31 cellular contexts compared by ENCODE assay signal in the genomic region with DNA sequence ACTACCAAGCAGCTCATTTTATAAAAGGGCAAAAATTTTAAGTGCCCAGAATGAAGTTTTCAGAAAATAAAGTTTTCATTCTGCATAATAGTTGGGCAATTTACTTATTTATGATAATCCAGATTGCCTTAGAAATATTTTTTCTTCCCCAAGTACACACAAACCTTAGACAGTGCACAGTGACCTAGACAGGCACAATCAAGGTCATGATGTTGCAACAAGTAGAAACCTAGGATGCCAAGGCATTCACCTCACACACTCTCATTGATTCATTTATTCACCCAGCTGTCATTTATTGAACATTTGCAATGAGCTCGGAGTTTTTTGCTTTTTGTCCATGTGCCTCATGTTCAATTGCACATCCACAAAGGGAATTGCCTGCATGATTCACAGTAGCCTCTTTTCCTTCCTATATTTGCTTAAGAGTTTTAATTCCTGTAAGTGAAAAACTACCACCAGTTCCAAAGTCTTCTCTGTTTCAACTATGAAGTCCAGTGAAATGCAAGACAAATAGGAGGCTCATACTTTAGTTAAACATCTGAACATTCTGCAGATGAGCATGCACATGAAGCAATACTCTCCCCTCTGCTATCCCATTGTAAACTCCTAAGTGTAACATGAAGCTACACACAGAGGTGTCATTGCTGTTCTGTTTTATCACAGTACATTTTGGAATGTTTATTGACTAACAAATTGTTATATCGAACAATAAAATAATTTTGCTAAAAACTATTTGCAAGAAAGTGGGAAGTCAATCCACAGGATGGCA.
DNase-seq lines count a peak whose midpoint lies in the region; ATAC-seq, FAIRE-seq and TF ChIP-seq lines count a peak whose summit lies in the region.
"Had no signal": no experiment of that assay in that cellular context is flagged by ENCODE, and none has a peak within 500 bp of the region (broad histone marks: within the 10 kb centered on the region; RNA-seq: fewer than 3 reads in every experiment).

No MANE protein-coding gene starts in this region.

- CTCF ChIA-PET in HepG2 (lab: Yijun Ruan, JAX; ENCODE audit: low intra/inter-chr PET ratio, low total read pairs), result no interaction called here

- POLR2A ChIA-PET in HepG2 (lab: Yijun Ruan, JAX), result no interaction called here

- H3K9me3 ChIP-seq in HepG2 (ENCODE audit: low read length) (no peaks in the 10 kb centered on the region; the same call in 1 of the 2 replicates), right lobe of liver (no peaks in the 10 kb centered on the region), hepatocyte (ENCODE audit: low read depth) (no peaks in the 10 kb centered on the region), stomach (peaks cover 0 to 4% (median 1%) of the 10 kb centered on the region in 4 donors)
- H3K9me3 ChIP-seq: A549, BE2C had no signal

- H3K4me3 ChIP-seq in HepG2 (replicated peaks in 1 of 3; ENCODE audit: insufficient read depth in 1 of 3, low read depth in 2 of 3, low read length in 3 of 3) (no peak overlapping the region), right lobe of liver (no peak overlapping the region), hepatocyte (no peak overlapping the region), stomach (no peak overlapping the region)
- H3K4me3 ChIP-seq: A549; BLaER1; BLaER1 treated with 17β-estradiol and CSF1 and Interleukin-3, amounts not matched to agents 10 nM and 100 nM had no signal

- BruUV-seq in HepG2 (replicated peaks; lab: Mats Ljungman, UMichigan), result no TSS peak

- TF ChIP-seq CTCF in HepG2 (CRISPR knock-in tag; IDR thresholded peaks at IDR 0.05) (no peak), right lobe of liver (IDR thresholded peaks at IDR 0.05) (no peak), hepatocyte (IDR thresholded peaks at IDR 0.05; ENCODE audit: poor library complexity) (no peak), stomach (IDR thresholded peaks at IDR 0.05) (no peak)

- H3K9ac ChIP-seq in HepG2 (ENCODE audit: insufficient read depth, low read depth, low read length), result no peak overlapping the region
- H3K9ac ChIP-seq: BLaER1; BLaER1 treated with 17β-estradiol and CSF1 and Interleukin-3, amounts not matched to agents 10 nM and 100 nM had no signal

- TF ChIP-seq POLR2A in HepG2 (IDR thresholded peaks at IDR 0.05; ENCODE audit: insufficient read depth in 1 of 2, low read depth in 2 of 2, low read length in 2 of 2) (no peak), right lobe of liver (IDR thresholded peaks at IDR 0.05) (no peak), stomach (IDR thresholded peaks at IDR 0.05) (no peak)

- H3K27me3 ChIP-seq in HepG2 (ENCODE audit: control insufficient read depth in 1 of 2, insufficient read depth in 2 of 2, low read length in 2 of 2), result no peaks in the 10 kb centered on the region
- no peaks in the 10 kb centered on the region for H3K27me3 ChIP-seq in right lobe of liver
- H3K27me3 ChIP-seq in hepatocyte, result no peaks in the 10 kb centered on the region
- no peaks in the 10 kb centered on the region for H3K27me3 ChIP-seq in stomach
- H3K27me3 ChIP-seq: BE2C; BLaER1; BLaER1 treated with 17β-estradiol and CSF1 and Interleukin-3, amounts not matched to agents 10 nM and 100 nM had no signal

- TF ChIP-seq EP300 in HepG2 (IDR thresholded peaks at IDR 0.05; ENCODE audit: low read depth in 2 of 2, low read length in 2 of 2) (peak in 1 of 2 experiments; percentile 4; a peak in 1 of 4 replicates), HepG2 (CRISPR knock-in tag; IDR thresholded peaks at IDR 0.05; ENCODE audit: borderline replicate concordance) (no peak), stomach (IDR thresholded peaks at IDR 0.05) (no peak)

- intact Hi-C loops in HepG2 (cut with micrococcal nuclease; ENCODE audit: unreplicated experiment), result no loop called here
- intact Hi-C loops in right lobe of liver (cut with DNase I), result no loop called here
- intact Hi-C loops in stomach (cut with DNase I; ENCODE audit: low total_unique reads), result no loop called here

- H3K4me1 ChIP-seq in HepG2 (ENCODE audit: insufficient read depth, low read length) (peaks cover 18% of the 10 kb centered on the region), right lobe of liver (no peaks in the 10 kb centered on the region), hepatocyte (ENCODE audit: insufficient read depth) (no peaks in the 10 kb centered on the region), stomach (no peaks in the 10 kb centered on the region)
- H3K4me1 ChIP-seq: A549, BE2C, BLaER1, Caco-2 had no signal

- H3K79me2 ChIP-seq in HepG2 (ENCODE audit: insufficient read depth, low read length), result no peaks in the 10 kb centered on the region
- H3K79me2 ChIP-seq in hepatocyte, result no peaks in the 10 kb centered on the region

- no peak for FAIRE-seq in HepG2 (lab: Jason Lieb, UNC)
- FAIRE-seq: A204.1, A549, D721Med had no signal

- H3K36me3 ChIP-seq in HepG2 (replicated peaks in 1 of 2; ENCODE audit: control insufficient read depth in 1 of 2, insufficient read depth in 2 of 2, low read length in 2 of 2) (no peaks in the 10 kb centered on the region), right lobe of liver (no peaks in the 10 kb centered on the region), hepatocyte (replicated peaks; ENCODE audit: insufficient read depth, low read depth) (no peaks in the 10 kb centered on the region), stomach (no peaks in the 10 kb centered on the region)
- H3K36me3 ChIP-seq: BE2C; BLaER1; BLaER1 treated with 17β-estradiol and CSF1 and Interleukin-3, amounts not matched to agents 10 nM and 100 nM had no signal

- TF ChIP-seq RAD21 in HepG2 (CRISPR knock-in tag; IDR thresholded peaks at IDR 0.05), result no peak

- H3K27ac ChIP-seq in HepG2 (ENCODE audit: extremely low read length, insufficient read depth, low read length) (no peak overlapping the region), right lobe of liver (no peak overlapping the region), hepatocyte (no peak overlapping the region), stomach (no peak overlapping the region)
- H3K27ac ChIP-seq: 22Rv1; A549; BLaER1; BLaER1 treated with 17β-estradiol and CSF1 and Interleukin-3, amounts not matched to agents 10 nM and 100 nM; C4-2B had no signal

- ATAC-seq in HepG2 (peak; percentile 86), right lobe of liver (no peak)
- ATAC-seq: A549; CD8-positive, alpha-beta T cell had no signal

- in situ Hi-C loops in HepG2 (cut with HindIII; ENCODE audit: extremely low pct_ligation_motif_present, low pct_unique_long_range_greater_than_20kb), result no loop called here

- H3K4me2 ChIP-seq in HepG2 (ENCODE audit: low read depth, low read length) (no peak overlapping the region), hepatocyte (no peak overlapping the region)
- H3K4me2 ChIP-seq: A549, BLaER1 had no signal

- H3K9me2 ChIP-seq in hepatocyte (replicated peaks; ENCODE audit: insufficient read depth), result no peaks in the 10 kb centered on the region

- DNase-seq in HepG2 (ENCODE audit: low spot score) (peak; percentile 42), right lobe of liver (no peak), hepatocyte (ENCODE audit: low spot score) (peak; percentile 7), stomach (no peak)
- DNase-seq: 8988T; ACHN; AML-193; BE2C; C1 segment of cervical spinal cord; Caco-2; Calu3; CD4-positive, alpha-beta memory T cell; CD4-positive, alpha-beta T cell; CD4-positive, CD25-positive, alpha-beta regulatory T cell; CD8-positive, alpha-beta memory T cell; CD8-positive, alpha-beta T cell; COR-L47; DMS 273 treated with DMSO at 0.1 percent for 48 hours; DMS153; DMS53; DMS79; DMS79 treated with DMSO at 0.1 percent for 48 hours; DND-41; EL had no signal

- H4K20me1 ChIP-seq in HepG2 (ENCODE audit: insufficient read depth, low read length), result no peaks in the 10 kb centered on the region
- no peaks in the 10 kb centered on the region for H4K20me1 ChIP-seq in hepatocyte (ENCODE audit: insufficient read depth, poor library complexity, severe bottlenecking)
- H4K20me1 ChIP-seq: BLaER1; BLaER1 treated with 17β-estradiol and CSF1 and Interleukin-3, amounts not matched to agents 10 nM and 100 nM had no signal

- H2AFZ ChIP-seq in HepG2 (ENCODE audit: low read length), result no peak overlapping the region
- H2AFZ ChIP-seq in hepatocyte, result no peak overlapping the region

- 8% methylated on average over 2 of the region's 2 CpGs for whole genome bisulfite sequencing in HepG2 (ENCODE audit: low lambda C conversion rate)
- 44% methylated on average over 2 of the region's 2 CpGs for WGBS in right lobe of liver (ENCODE audit: insufficient coverage, low coverage, low lambda C conversion rate, missing lambda C conversion rate)
- 75% methylated on average over 2 of the region's 2 CpGs for WGBS in hepatocyte (ENCODE audit: low lambda C conversion rate, missing lambda C conversion rate)
- WGBS in stomach, 5 donors, result 83 to 94% (median 86%) methylated on average over 2 of the region's 2 CpGs

TF ChIP-seq in HepG2, 621 proteins besides CTCF, POLR2A, EP300 and RAD21 (continues in another document):
- TF ChIP-seq ZNF530 (CRISPR knock-in tag; IDR thresholded peaks at IDR 0.05; ENCODE audit: low read depth) (no peak), ZMYM3 (CRISPR knock-in tag; IDR thresholded peaks at IDR 0.05) (no peak), ZNF800 (CRISPR knock-in tag; IDR thresholded peaks at IDR 0.05) (no peak)
- TF ChIP-seq, protein P1, sequence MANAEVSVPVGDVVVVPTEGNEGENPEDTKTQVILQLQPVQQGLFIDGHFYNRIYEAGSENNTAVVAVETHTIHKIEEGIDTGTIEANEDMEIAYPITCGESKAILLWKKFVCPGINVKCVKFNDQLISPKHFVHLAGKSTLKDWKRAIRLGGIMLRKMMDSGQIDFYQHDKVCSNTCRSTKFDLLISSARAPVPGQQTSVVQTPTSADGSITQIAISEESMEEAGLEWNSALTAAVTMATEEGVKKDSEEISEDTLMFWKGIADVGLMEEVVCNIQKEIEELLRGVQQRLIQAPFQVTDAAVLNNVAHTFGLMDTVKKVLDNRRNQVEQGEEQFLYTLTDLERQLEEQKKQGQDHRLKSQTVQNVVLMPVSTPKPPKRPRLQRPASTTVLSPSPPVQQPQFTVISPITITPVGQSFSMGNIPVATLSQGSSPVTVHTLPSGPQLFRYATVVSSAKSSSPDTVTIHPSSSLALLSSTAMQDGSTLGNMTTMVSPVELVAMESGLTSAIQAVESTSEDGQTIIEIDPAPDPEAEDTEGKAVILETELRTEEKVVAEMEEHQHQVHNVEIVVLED (CRISPR knock-in tag; IDR thresholded peaks at IDR 0.05; ENCODE audit: borderline replicate concordance), result no peak

Comparison
In these comparisons a context has a peak if more than half of its experiments do, and no peak if none do; other contexts are left out.
1. DNase-seq: peak in HepG2 (single experiment) and hepatocyte (single experiment); none in right lobe of liver (0 of 3) and stomach (single experiment).